In the genomic region with DNA sequence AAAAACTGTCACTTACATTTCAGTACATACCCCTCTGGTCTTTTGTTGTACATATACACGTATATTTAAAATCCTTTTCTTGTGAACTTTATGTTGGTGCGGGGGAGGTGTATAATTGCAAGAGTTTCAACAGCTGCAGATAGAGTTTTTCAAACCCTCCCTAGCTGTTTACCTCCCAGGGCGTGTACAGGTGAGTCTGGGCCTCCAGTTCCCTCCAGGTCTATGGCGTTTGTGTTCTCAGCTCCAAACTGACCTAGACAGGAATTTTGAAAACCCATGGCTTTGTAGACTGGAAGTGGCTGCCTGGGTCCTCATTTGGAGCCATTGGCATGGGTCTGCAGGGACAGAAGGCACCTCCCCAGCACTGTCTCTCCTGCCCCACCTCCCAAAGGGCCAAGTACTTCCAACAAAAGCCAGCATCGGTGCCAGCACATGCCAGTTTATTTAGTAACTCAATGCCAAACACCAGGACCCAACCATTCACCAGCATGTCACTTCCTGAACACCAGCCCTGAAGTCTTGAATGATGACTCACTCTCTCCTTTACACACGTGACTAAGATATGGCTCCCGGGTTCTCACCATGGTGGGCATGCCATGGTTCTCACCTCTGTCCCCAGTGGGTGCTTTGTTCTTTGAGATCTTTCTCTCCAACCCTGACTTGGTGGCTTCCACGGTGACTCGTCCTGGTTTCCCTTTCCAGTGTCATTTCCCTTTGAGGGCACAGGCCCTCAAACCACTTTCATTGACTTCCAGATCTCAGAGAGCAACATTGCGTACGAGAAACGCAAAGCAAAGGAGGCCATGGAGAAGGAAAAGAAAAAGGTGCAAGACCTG, we compare ENCODE assay signal across 9 cellular contexts. TPM values are rescaled to one million over a fixed set of nuclear protein-coding genes. Genes with fewer than 3 reads are reported as not detected.
A peak's percentile ranks its signal among the peaks of the same experiment; 100 is the strongest.
DNase-seq lines count a peak whose midpoint lies in the region; ATAC-seq and TF ChIP-seq lines count a peak whose summit lies in the region.
"Had no signal": no experiment of that assay in that cellular context is flagged by ENCODE, and none has a peak within 500 bp of the region (broad histone marks: within the 10 kb centered on the region; RNA-seq: fewer than 3 reads in every experiment).

No MANE protein-coding gene starts in this region.

- DNase-seq in ELR (ENCODE audit: low read depth) (peak; percentile 95), NCI-H446 treated with DMSO at 0.1 percent for 48 hours (lab: John Stamatoyannopoulos, UW) (peak; percentile 60), left lung (no peak), thyroid gland (peak; percentile 37 to 48), type B pancreatic cell (ENCODE audit: extremely low spot score, unreplicated experiment) (no peak)
- DNase-seq in activated naive CD4-positive, alpha-beta T cell treated with anti-CD3 and anti-CD28 coated beads for 36 hours, result peak; percentile 63
- DNase-seq: naive B cell had no signal

- no peaks in the 10 kb centered on the region for H3K36me3 Mint-ChIP-seq in activated naive CD4-positive, alpha-beta T cell treated with anti-CD3 and anti-CD28 coated beads for 36 hours (ENCODE audit: low read depth)
- no peaks in the 10 kb centered on the region for H3K36me3 Mint-ChIP-seq in type B pancreatic cell
- H3K36me3 Mint-ChIP-seq: naive B cell had no signal

- no peak for TF ChIP-seq CTCF in left lung (IDR thresholded peaks at IDR 0.05)
- no peak for TF ChIP-seq CTCF in thyroid gland (IDR thresholded peaks at IDR 0.05)
- no peak for TF ChIP-seq CTCF in type B pancreatic cell (conservative IDR thresholded peaks at IDR 0.05)

- peaks cover 27% of the 10 kb centered on the region for H3K4me1 Mint-ChIP-seq in activated naive CD4-positive, alpha-beta T cell treated with anti-CD3 and anti-CD28 coated beads for 36 hours (ENCODE audit: low read depth)
- H3K4me1 Mint-ChIP-seq in type B pancreatic cell (ENCODE audit: unreplicated experiment), result peaks cover 20% of the 10 kb centered on the region
- H3K4me1 Mint-ChIP-seq: naive B cell had no signal

- no peak overlapping the region for H3K4me3 ChIP-seq in left lung
- no peak overlapping the region for H3K4me3 ChIP-seq in thyroid gland (replicated peaks in 1 of 3)

- CTCF ChIA-PET in activated naive CD4-positive, alpha-beta T cell treated with anti-CD3 and anti-CD28 coated beads for 36 hours (lab: Charles Lee), result no interaction called here

- WGBS in thyroid gland, 2 donors, result 74 to 77% methylated on average over 12 of the region's 12 CpGs

- H3K27ac Mint-ChIP-seq in activated naive CD4-positive, alpha-beta T cell treated with anti-CD3 and anti-CD28 coated beads for 36 hours, result no peak overlapping the region
- no peak overlapping the region for H3K27ac Mint-ChIP-seq in type B pancreatic cell

- H3K9me3 Mint-ChIP-seq in activated naive CD4-positive, alpha-beta T cell treated with anti-CD3 and anti-CD28 coated beads for 36 hours, result no peaks in the 10 kb centered on the region
- H3K9me3 Mint-ChIP-seq in type B pancreatic cell, result no peaks in the 10 kb centered on the region
- H3K9me3 Mint-ChIP-seq: naive B cell had no signal

- H3K9me3 ChIP-seq in left lung (no peaks in the 10 kb centered on the region), thyroid gland (no peaks in the 10 kb centered on the region)

- no peak for TF ChIP-seq POLR2A in thyroid gland (IDR thresholded peaks at IDR 0.05)

- no peaks in the 10 kb centered on the region for H3K4me1 ChIP-seq in left lung
- H3K4me1 ChIP-seq in thyroid gland, result peaks cover 0 to 10% of the 10 kb centered on the region in 2 donors

- H3K27me3 ChIP-seq in left lung, result no peaks in the 10 kb centered on the region
- no peaks in the 10 kb centered on the region for H3K27me3 ChIP-seq in thyroid gland

- peaks cover 9% of the 10 kb centered on the region for H3K27me3 Mint-ChIP-seq in activated naive CD4-positive, alpha-beta T cell treated with anti-CD3 and anti-CD28 coated beads for 36 hours (ENCODE audit: low read depth)
- no peaks in the 10 kb centered on the region for H3K27me3 Mint-ChIP-seq in type B pancreatic cell

- ATAC-seq in left lung (peak; percentile 71), HG03520 (IDR thresholded peaks at IDR 0.05; ENCODE audit: unreplicated experiment) (no peak), HG02678 (IDR thresholded peaks at IDR 0.05; ENCODE audit: unreplicated experiment) (no peak)

- H3K4me3 Mint-ChIP-seq in activated naive CD4-positive, alpha-beta T cell treated with anti-CD3 and anti-CD28 coated beads for 36 hours, result no peak overlapping the region
- H3K4me3 Mint-ChIP-seq in type B pancreatic cell, result no peak overlapping the region
- H3K4me3 Mint-ChIP-seq: naive B cell had no signal

- intact Hi-C loops in activated naive CD4-positive, alpha-beta T cell treated with anti-CD3 and anti-CD28 coated beads for 36 hours (cut with micrococcal nuclease), result loop anchor here (2.0 kb wide), 1 partner anchor 58 kb away; no protein-coding TSS in a partner anchor
- intact Hi-C loops in left lung (cut with DNase I), result no loop called here
- intact Hi-C loops in thyroid gland (cut with DNase I), result no loop called here

- no peak overlapping the region for H3K27ac ChIP-seq in left lung
- H3K27ac ChIP-seq in thyroid gland, result no peak overlapping the region

- H3K36me3 ChIP-seq in left lung, result no peaks in the 10 kb centered on the region
- no peaks in the 10 kb centered on the region for H3K36me3 ChIP-seq in thyroid gland

RNA-seq across cellular contexts. Expression of a gene that starts 57.3 kb away (rescaled TPM):
- 10 to 100 TPM; 35.0 to 36.0 TPM for total RNA-seq in activated naive CD4-positive, alpha-beta T cell treated with anti-CD3 and anti-CD28 coated beads for 36 hours
- total RNA-seq in left lung (100 to 1,000 TPM in 1 of 2 donors, 10 to 100 TPM in 1; 44.6 to 107 TPM), thyroid gland (10 to 100 TPM; 50.9 to 62.6 (median 56.7) TPM), type B pancreatic cell (ENCODE audit: low replicate concordance) (19.5 TPM in 2 replicates)

Comparison
In these comparisons a context has a peak if more than half of its experiments do, and no peak if none do; other contexts are left out.
1. DNase-seq: peak in ELR (single experiment), NCI-H446 treated with DMSO at 0.1 percent for 48 hours (single experiment), activated naive CD4-positive, alpha-beta T cell treated with anti-CD3 and anti-CD28 coated beads for 36 hours (single experiment) and thyroid gland (2 of 2); none in left lung (0 of 2) and type B pancreatic cell (single experiment).